Comparison of ENCODE assay signal across 1 cellular context in genomic region chr2:176471949-176472348, GRCh38.
TF ChIP-seq lines count a peak whose summit lies in the region.

No MANE protein-coding gene starts in this region.

TF ChIP-seq in K562, 482 proteins besides CTCF, POLR2A, EP300 and RAD21 (continued from another document):
- no peak for TF ChIP-seq NKRF (IDR thresholded peaks at IDR 0.05; ENCODE audit: borderline replicate concordance)
TF ChIP-seq in K562: peak in this region for 0.
